ENCODE assay signal across 1 cellular context in the genomic region with DNA sequence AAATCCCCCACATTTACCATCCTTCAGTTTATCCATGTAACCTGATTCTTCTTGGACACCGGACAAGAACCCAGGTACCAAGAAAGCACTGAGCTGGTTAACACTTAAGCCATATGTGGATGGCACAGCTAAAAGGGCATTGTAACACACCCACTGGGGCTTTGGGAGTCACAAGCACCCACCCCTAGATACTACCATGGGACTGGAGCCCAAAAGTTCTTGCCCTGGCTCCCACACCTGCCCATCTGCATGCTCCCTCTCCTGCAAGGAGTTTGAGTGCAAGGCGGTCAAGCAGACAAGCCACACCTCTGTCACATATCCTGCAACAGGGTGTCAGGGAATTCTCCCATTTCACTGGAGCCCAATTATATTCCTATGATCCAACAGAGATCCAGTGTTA.
TF ChIP-seq lines count a peak whose summit lies in the region.

No MANE protein-coding gene starts in this region.

TF ChIP-seq in WTC11, 78 proteins besides CTCF, POLR2A, EP300 and RAD21 (continued from another document):
- TF ChIP-seq, protein P1, sequence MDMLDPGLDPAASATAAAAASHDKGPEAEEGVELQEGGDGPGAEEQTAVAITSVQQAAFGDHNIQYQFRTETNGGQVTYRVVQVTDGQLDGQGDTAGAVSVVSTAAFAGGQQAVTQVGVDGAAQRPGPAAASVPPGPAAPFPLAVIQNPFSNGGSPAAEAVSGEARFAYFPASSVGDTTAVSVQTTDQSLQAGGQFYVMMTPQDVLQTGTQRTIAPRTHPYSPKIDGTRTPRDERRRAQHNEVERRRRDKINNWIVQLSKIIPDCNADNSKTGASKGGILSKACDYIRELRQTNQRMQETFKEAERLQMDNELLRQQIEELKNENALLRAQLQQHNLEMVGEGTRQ (CRISPR knock-in tag; IDR thresholded peaks at IDR 0.05): no peak
- TF ChIP-seq MXD4 (CRISPR knock-in tag; IDR thresholded peaks at IDR 0.05; ENCODE audit: borderline replicate concordance) (no peak), KAT7 (CRISPR knock-in tag; IDR thresholded peaks at IDR 0.05; ENCODE audit: borderline replicate concordance) (no peak), FOXJ3 (CRISPR knock-in tag; IDR thresholded peaks at IDR 0.05; ENCODE audit: borderline replicate concordance) (no peak), ZNF317 (CRISPR knock-in tag; IDR thresholded peaks at IDR 0.05; ENCODE audit: borderline replicate concordance, low read depth) (no peak), NR2C2 (CRISPR knock-in tag; IDR thresholded peaks at IDR 0.05) (no peak), SMAD3 (CRISPR knock-in tag; IDR thresholded peaks at IDR 0.05; ENCODE audit: borderline replicate concordance) (no peak), CBFB (CRISPR knock-in tag; IDR thresholded peaks at IDR 0.05; ENCODE audit: low read depth) (no peak), ZBTB21 (CRISPR knock-in tag; IDR thresholded peaks at IDR 0.05; ENCODE audit: borderline replicate concordance) (no peak), HMGA2 (CRISPR knock-in tag; IDR thresholded peaks at IDR 0.05) (no peak)
- TF ChIP-seq, protein P2, sequence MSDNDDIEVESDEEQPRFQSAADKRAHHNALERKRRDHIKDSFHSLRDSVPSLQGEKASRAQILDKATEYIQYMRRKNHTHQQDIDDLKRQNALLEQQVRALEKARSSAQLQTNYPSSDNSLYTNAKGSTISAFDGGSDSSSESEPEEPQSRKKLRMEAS (CRISPR knock-in tag; IDR thresholded peaks at IDR 0.05): no peak
- TF ChIP-seq, protein P3, sequence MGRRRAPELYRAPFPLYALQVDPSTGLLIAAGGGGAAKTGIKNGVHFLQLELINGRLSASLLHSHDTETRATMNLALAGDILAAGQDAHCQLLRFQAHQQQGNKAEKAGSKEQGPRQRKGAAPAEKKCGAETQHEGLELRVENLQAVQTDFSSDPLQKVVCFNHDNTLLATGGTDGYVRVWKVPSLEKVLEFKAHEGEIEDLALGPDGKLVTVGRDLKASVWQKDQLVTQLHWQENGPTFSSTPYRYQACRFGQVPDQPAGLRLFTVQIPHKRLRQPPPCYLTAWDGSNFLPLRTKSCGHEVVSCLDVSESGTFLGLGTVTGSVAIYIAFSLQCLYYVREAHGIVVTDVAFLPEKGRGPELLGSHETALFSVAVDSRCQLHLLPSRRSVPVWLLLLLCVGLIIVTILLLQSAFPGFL (CRISPR knock-in tag; IDR thresholded peaks at IDR 0.05; ENCODE audit: borderline replicate concordance): no peak
- TF ChIP-seq, protein P4, sequence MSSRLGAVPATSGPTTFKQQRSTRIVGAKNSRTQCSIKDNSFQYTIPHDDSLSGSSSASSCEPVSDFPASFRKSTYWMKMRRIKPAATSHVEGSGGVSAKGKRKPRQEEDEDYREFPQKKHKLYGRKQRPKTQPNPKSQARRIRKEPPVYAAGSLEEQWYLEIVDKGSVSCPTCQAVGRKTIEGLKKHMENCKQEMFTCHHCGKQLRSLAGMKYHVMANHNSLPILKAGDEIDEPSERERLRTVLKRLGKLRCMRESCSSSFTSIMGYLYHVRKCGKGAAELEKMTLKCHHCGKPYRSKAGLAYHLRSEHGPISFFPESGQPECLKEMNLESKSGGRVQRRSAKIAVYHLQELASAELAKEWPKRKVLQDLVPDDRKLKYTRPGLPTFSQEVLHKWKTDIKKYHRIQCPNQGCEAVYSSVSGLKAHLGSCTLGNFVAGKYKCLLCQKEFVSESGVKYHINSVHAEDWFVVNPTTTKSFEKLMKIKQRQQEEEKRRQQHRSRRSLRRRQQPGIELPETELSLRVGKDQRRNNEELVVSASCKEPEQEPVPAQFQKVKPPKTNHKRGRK (CRISPR knock-in tag; IDR thresholded peaks at IDR 0.05; ENCODE audit: borderline replicate concordance): no peak
TF ChIP-seq in WTC11: peak in this region for 0.
